Comparison of ENCODE assay signal across 10 cellular contexts in genomic region chr1:191888996-191889622, GRCh38.
DNase-seq lines count a peak whose midpoint lies in the region; ATAC-seq, FAIRE-seq and TF ChIP-seq lines count a peak whose summit lies in the region.
"Had no signal": no experiment of that assay in that cellular context is flagged by ENCODE, and none has a peak within 500 bp of the region (broad histone marks: within the 10 kb centered on the region; RNA-seq: fewer than 3 reads in every experiment).

No MANE protein-coding gene starts in this region.

- H3K9me3 ChIP-seq in Caco-2, result no peaks in the 10 kb centered on the region
- H3K9me3 ChIP-seq: spleen had no signal

- intact Hi-C loops in Caco-2 (cut with micrococcal nuclease; ENCODE audit: unreplicated experiment), result no loop called here

- H3K4me3 Mint-ChIP-seq in activated T-cell treated with anti-CD3 and anti-CD28 coated beads, Interleukin-2, amount 50 U/mL, for 4 hours, result no peak overlapping the region
- no peak overlapping the region for H3K4me3 Mint-ChIP-seq in Caco-2 (ENCODE audit: unreplicated experiment)
- H3K4me3 Mint-ChIP-seq: natural killer cell treated with Interleukin-12 subunit alpha and Interleukin-12 subunit beta and Interleukin-15 and Interleukin-18, amount 100 ng/mL, for 72 hours had no signal

- H3K27me3 Mint-ChIP-seq in activated T-cell treated with anti-CD3 and anti-CD28 coated beads, Interleukin-2, amount 50 U/mL, for 4 hours (ENCODE audit: low read depth), result no peaks in the 10 kb centered on the region
- no peaks in the 10 kb centered on the region for H3K27me3 Mint-ChIP-seq in Caco-2 (ENCODE audit: insufficient read depth, unreplicated experiment)
- H3K27me3 Mint-ChIP-seq: natural killer cell treated with Interleukin-12 subunit alpha and Interleukin-12 subunit beta and Interleukin-15 and Interleukin-18, amount 100 ng/mL, for 72 hours had no signal

- POLR2A ChIA-PET in Caco-2 (lab: Charles Lee), result no interaction called here

- H3K4me1 Mint-ChIP-seq in activated T-cell treated with anti-CD3 and anti-CD28 coated beads, Interleukin-2, amount 50 U/mL, for 4 hours (ENCODE audit: low read depth), result no peaks in the 10 kb centered on the region
- H3K4me1 Mint-ChIP-seq in Caco-2 (ENCODE audit: low read depth, unreplicated experiment), result no peaks in the 10 kb centered on the region

- FAIRE-seq in islet of Langerhans (lab: Jason Lieb, UNC), result peak; percentile 60

- no peak overlapping the region for H3K4me3 ChIP-seq in GM12865 (ENCODE audit: low read depth, low read length)
- H3K4me3 ChIP-seq in Caco-2 (ENCODE audit: low read depth, low read length), result no peak overlapping the region
- H3K4me3 ChIP-seq: spleen had no signal

- no peak for TF ChIP-seq CTCF in GM12865 (IDR thresholded peaks at IDR 0.05; ENCODE audit: insufficient read depth, low read depth, low read length, missing control alignments)
- no peak for TF ChIP-seq CTCF in Caco-2 (IDR thresholded peaks at IDR 0.05; ENCODE audit: insufficient read depth in 1 of 2, low read depth in 1 of 2, low read length in 1 of 2, severe bottlenecking in 1 of 2, unreplicated experiment in 1 of 2)

- H3K36me3 ChIP-seq in Caco-2 (ENCODE audit: control insufficient read depth, insufficient read depth, low read length), result no peaks in the 10 kb centered on the region
- H3K36me3 ChIP-seq: spleen had no signal

- no TSS peak for BruUV-seq in Caco-2 (replicated peaks; lab: Mats Ljungman, UMichigan)

- peaks cover 8% of the 10 kb centered on the region for H3K9me3 Mint-ChIP-seq in activated T-cell treated with anti-CD3 and anti-CD28 coated beads, Interleukin-2, amount 50 U/mL, for 4 hours
- H3K9me3 Mint-ChIP-seq in Caco-2 (ENCODE audit: unreplicated experiment), result no peaks in the 10 kb centered on the region

- CTCF ChIA-PET in Caco-2 (lab: Charles Lee), result no interaction called here

- no peaks in the 10 kb centered on the region for H3K27me3 ChIP-seq in Caco-2 (replicated peaks; ENCODE audit: control insufficient read depth, insufficient read depth, low read length)
- H3K27me3 ChIP-seq: spleen had no signal

- H3K4me1 ChIP-seq in Caco-2, result no peaks in the 10 kb centered on the region
- H3K4me1 ChIP-seq: spleen had no signal

- no peaks in the 10 kb centered on the region for H3K36me3 Mint-ChIP-seq in activated T-cell treated with anti-CD3 and anti-CD28 coated beads, Interleukin-2, amount 50 U/mL, for 4 hours (ENCODE audit: insufficient read depth)
- no peaks in the 10 kb centered on the region for H3K36me3 Mint-ChIP-seq in Caco-2 (ENCODE audit: insufficient read depth, unreplicated experiment)

- ATAC-seq in HG02798 (IDR thresholded peaks at IDR 0.05; ENCODE audit: poor library complexity, unreplicated experiment) (peak; percentile 71), GM21423 (IDR thresholded peaks at IDR 0.05; ENCODE audit: unreplicated experiment) (no peak)
- ATAC-seq in activated T-cell treated with anti-CD3 and anti-CD28 coated beads, Interleukin-2, amount 50 U/mL, for 4 hours, result no peak
- ATAC-seq: natural killer cell treated with Interleukin-12 subunit alpha and Interleukin-12 subunit beta and Interleukin-15 and Interleukin-18, amount 100 ng/mL, for 72 hours had no signal

- H3K27ac Mint-ChIP-seq in Caco-2 (ENCODE audit: unreplicated experiment), result no peak overlapping the region
- H3K27ac Mint-ChIP-seq: natural killer cell treated with Interleukin-12 subunit alpha and Interleukin-12 subunit beta and Interleukin-15 and Interleukin-18, amount 100 ng/mL, for 72 hours had no signal

- DNase-seq in GM12865 (ENCODE audit: low read depth) (peak; percentile 5), OCI-M1 (lab: John Stamatoyannopoulos, UW) (peak; percentile 99), SK-N-DZ (ENCODE audit: low spot score) (no peak), Caco-2 (no peak)
- no peak for DNase-seq in activated T-cell treated with anti-CD3 and anti-CD28 coated beads, Interleukin-2, amount 50 U/mL, for 4 hours
- DNase-seq: spleen had no signal

Comparison
In these comparisons a context has a peak if more than half of its experiments do, and no peak if none do; other contexts are left out.
1. DNase-seq: peak in GM12865 (single experiment) and OCI-M1 (single experiment); none in SK-N-DZ (single experiment), activated T-cell treated with anti-CD3 and anti-CD28 coated beads, Interleukin-2, amount 50 U/mL, for 4 hours (single experiment) and Caco-2 (0 of 2).